ENCODE assay signal across 8 cellular contexts in genomic region chr5:140357731-140358093, GRCh38. TPM values are rescaled to one million over a fixed set of nuclear protein-coding genes. Genes with fewer than 3 reads are reported as not detected.
DNase-seq lines count a peak whose midpoint lies in the region; ATAC-seq and TF ChIP-seq lines count a peak whose summit lies in the region.

No MANE protein-coding gene starts in this region.

- no peak overlapping the region for H3K23ac ChIP-seq in mesenchymal stem cell (ENCODE audit: low read length in 2 of 2)

- no peak overlapping the region for H2BK12ac ChIP-seq in mesenchymal stem cell (ENCODE audit: low read length in 2 of 2)

- H3K4me1 Mint-ChIP-seq in CD8-positive, alpha-beta memory T cell, result peaks cover 9 to 10% (median 10%) of the 10 kb centered on the region in 3 donors
- H3K4me1 Mint-ChIP-seq in activated CD4-positive, alpha-beta memory T cell treated with anti-CD3 and anti-CD28 coated beads for 36 hours (ENCODE audit: low read depth), result peaks cover 14% of the 10 kb centered on the region

- H3K36me3 ChIP-seq in CD8-positive, alpha-beta memory T cell (ENCODE audit: insufficient read depth, low read length), result no peaks in the 10 kb centered on the region
- H3K36me3 ChIP-seq in mesenchymal stem cell (ENCODE audit: control insufficient read depth in 1 of 2, insufficient read depth in 2 of 2, low read depth in 1 of 2, low read length in 2 of 2), result no peaks in the 10 kb centered on the region

- H3K4ac ChIP-seq in mesenchymal stem cell (ENCODE audit: low read depth in 1 of 2, low read length in 2 of 2), result peak overlapping the region in 1 of 2 experiments; percentile 4

- H3K4me3 Mint-ChIP-seq in CD8-positive, alpha-beta memory T cell, result peak overlapping the region in 6 of 7 donors; percentile 15 to 81 (median 66)
- H3K4me3 Mint-ChIP-seq in activated CD4-positive, alpha-beta memory T cell treated with anti-CD3 and anti-CD28 coated beads for 36 hours, result peak overlapping the region; percentile 66

- no peaks in the 10 kb centered on the region for H3K4me1 ChIP-seq in CD8-positive, alpha-beta memory T cell (ENCODE audit: insufficient read depth, low read length)
- peaks cover 5% of the 10 kb centered on the region for H3K4me1 ChIP-seq in mesenchymal stem cell (ENCODE audit: control insufficient read depth, insufficient read depth, low read depth, low read length)

- peak; percentile 53 to 77 (median 58) for DNase-seq in CD8-positive, alpha-beta memory T cell
- DNase-seq in NCI-H748 (lab: John Stamatoyannopoulos, UW; ENCODE audit: unreplicated experiment) (peak; percentile 84), dorsolateral prefrontal cortex (peak; percentile 87 to 95 (median 91)), mesenchymal stem cell (peak; percentile 88)
- DNase-seq in activated CD4-positive, alpha-beta memory T cell treated with anti-CD3 and anti-CD28 coated beads for 36 hours, result peak; percentile 89
- DNase-seq in stimulated activated CD8-positive, alpha-beta memory T cell treated with anti-CD3 and anti-CD28 coated beads, Interleukin-15, amount 100 ng/mL, for 4 hours (ENCODE audit: low read depth in 2 of 2), result peak; percentile 35 to 45

- H3K27ac ChIP-seq in CD8-positive, alpha-beta memory T cell (ENCODE audit: low read depth, low read length), result no peak overlapping the region
- peak overlapping the region; percentile 49 to 97 (median 88) for H3K27ac ChIP-seq in dorsolateral prefrontal cortex
- H3K27ac ChIP-seq in mesenchymal stem cell (ENCODE audit: low read length, poor library complexity, severe bottlenecking), result no peak overlapping the region

- peak overlapping the region; percentile 24 for H3K4me2 ChIP-seq in mesenchymal stem cell (ENCODE audit: low read length, poor library complexity, severe bottlenecking)

- no peak overlapping the region for H2BK5ac ChIP-seq in mesenchymal stem cell (ENCODE audit: low read depth, low read length, poor library complexity, severe bottlenecking)

- peak overlapping the region; percentile 70 for H2AFZ ChIP-seq in mesenchymal stem cell (ENCODE audit: low read depth, low read length)

- CTCF ChIA-PET in CD8-positive, alpha-beta memory T cell (lab: Charles Lee), result interaction anchor here (1.4 to 1.7 kb wide), 3 partner anchors 12 to 118 kb away, joined by 5 to 16 read pairs (median 9); partner anchors contain the start of gene HBEGF
- CTCF ChIA-PET in activated CD4-positive, alpha-beta memory T cell treated with anti-CD3 and anti-CD28 coated beads for 36 hours (lab: Charles Lee), result interaction anchor here (0.8 to 4.9 kb wide), 4 partner anchors 15 to 118 kb away, joined by 3 to 66 read pairs (median 32); no protein-coding TSS in a partner anchor

- no peaks in the 10 kb centered on the region for H3K79me1 ChIP-seq in mesenchymal stem cell (replicated peaks; ENCODE audit: low read length, poor library complexity, severe bottlenecking)

- H3K27ac Mint-ChIP-seq in CD8-positive, alpha-beta memory T cell, result peak overlapping the region in 5 of 8 donors; percentile 20 to 90 (median 72)
- H3K27ac Mint-ChIP-seq in activated CD4-positive, alpha-beta memory T cell treated with anti-CD3 and anti-CD28 coated beads for 36 hours, result no peak overlapping the region

- no peak overlapping the region for H3K18ac ChIP-seq in mesenchymal stem cell (ENCODE audit: low read depth in 1 of 2, low read length in 2 of 2)

- no peak overlapping the region for H2AK5ac ChIP-seq in mesenchymal stem cell (ENCODE audit: low read length, severe bottlenecking)

- peak; percentile 56 to 96 (median 90) for TF ChIP-seq CTCF in dorsolateral prefrontal cortex (IDR thresholded peaks at IDR 0.05 in 54 of 56, conservative IDR thresholded peaks at IDR 0.05 in 2 of 56; ENCODE audit: low read depth in 1 of 56, partially characterized antibody in 56 of 56)

- H3K9ac ChIP-seq in mesenchymal stem cell (ENCODE audit: low read length), result peak overlapping the region; percentile 74

- ATAC-seq in GM19463 (IDR thresholded peaks at IDR 0.05; ENCODE audit: unreplicated experiment), result peak; percentile 97
- ATAC-seq in HG03565 (IDR thresholded peaks at IDR 0.05; ENCODE audit: unreplicated experiment), result peak; percentile 96

- peak overlapping the region; percentile 5 for H3K4me3 ChIP-seq in CD8-positive, alpha-beta memory T cell (ENCODE audit: low read length)
- H3K4me3 ChIP-seq in dorsolateral prefrontal cortex, result peak overlapping the region; percentile 13 to 66 (median 50)
- H3K4me3 ChIP-seq in mesenchymal stem cell (ENCODE audit: insufficient read depth in 1 of 2, low read depth in 1 of 2, low read length in 2 of 2), result peak overlapping the region in 1 of 2 experiments; percentile 71

- H2BK15ac ChIP-seq in mesenchymal stem cell (ENCODE audit: low read depth, poor library complexity, severe bottlenecking), result no peak overlapping the region

- H2BK120ac ChIP-seq in mesenchymal stem cell (ENCODE audit: low read depth, low read length), result no peak overlapping the region

- no peaks in the 10 kb centered on the region for H3K36me3 Mint-ChIP-seq in CD8-positive, alpha-beta memory T cell
- no peaks in the 10 kb centered on the region for H3K36me3 Mint-ChIP-seq in activated CD4-positive, alpha-beta memory T cell treated with anti-CD3 and anti-CD28 coated beads for 36 hours

- H4K8ac ChIP-seq in mesenchymal stem cell (ENCODE audit: low read length), result no peak overlapping the region

- H3K9me3 ChIP-seq in CD8-positive, alpha-beta memory T cell (ENCODE audit: low read length), result no peaks in the 10 kb centered on the region
- no peaks in the 10 kb centered on the region for H3K9me3 ChIP-seq in mesenchymal stem cell (ENCODE audit: control insufficient read depth, low read length)

- WGBS in mesenchymal stem cell, result 2% methylated on average over 18 of the region's 18 CpGs

- intact Hi-C loops in activated CD4-positive, alpha-beta memory T cell treated with anti-CD3 and anti-CD28 coated beads for 36 hours (cut with micrococcal nuclease), result loop anchor here (1.0 to 2.0 kb wide), 3 partner anchors 43 to 117 kb away; partner anchors contain the start of gene ANKHD1
- intact Hi-C loops in dorsolateral prefrontal cortex (cut with DNase I), result no loop called here

- H4K91ac ChIP-seq in mesenchymal stem cell (ENCODE audit: low read length), result no peak overlapping the region

- H3K27me3 ChIP-seq in CD8-positive, alpha-beta memory T cell (ENCODE audit: insufficient read depth, low read length, poor library complexity, severe bottlenecking), result no peaks in the 10 kb centered on the region
- H3K27me3 ChIP-seq in dorsolateral prefrontal cortex (no peaks in the 10 kb centered on the region), mesenchymal stem cell (ENCODE audit: control insufficient read depth in 1 of 2, insufficient read depth in 1 of 2, low read length in 2 of 2) (peaks cover 0 to 3% of the 10 kb centered on the region in 2 experiments)

- POLR2A ChIA-PET in CD8-positive, alpha-beta memory T cell (lab: Charles Lee), result no interaction called here
- POLR2A ChIA-PET in activated CD4-positive, alpha-beta memory T cell treated with anti-CD3 and anti-CD28 coated beads for 36 hours (lab: Charles Lee), result no interaction called here

- H3K27me3 Mint-ChIP-seq in CD8-positive, alpha-beta memory T cell, result peaks cover 0 to 12% of the 10 kb centered on the region in 2 donors
- peaks cover 5% of the 10 kb centered on the region for H3K27me3 Mint-ChIP-seq in activated CD4-positive, alpha-beta memory T cell treated with anti-CD3 and anti-CD28 coated beads for 36 hours

- no peak overlapping the region for H3K14ac ChIP-seq in mesenchymal stem cell (ENCODE audit: low read length in 2 of 2)

- no peaks in the 10 kb centered on the region for H3K9me3 Mint-ChIP-seq in CD8-positive, alpha-beta memory T cell
- H3K9me3 Mint-ChIP-seq in activated CD4-positive, alpha-beta memory T cell treated with anti-CD3 and anti-CD28 coated beads for 36 hours, result no peaks in the 10 kb centered on the region

RNA-seq across cellular contexts. Expression of gene SLC4A9, which starts 2.3 kb away (rescaled TPM):
- not detected for total RNA-seq in CD8-positive, alpha-beta memory T cell
- not detected for polyA plus RNA-seq in CD8-positive, alpha-beta memory T cell
- total RNA-seq in activated CD4-positive, alpha-beta memory T cell treated with anti-CD3 and anti-CD28 coated beads for 36 hours, result under 1 TPM in 1 of 2 experiments, not detected in 1; 0.26 TPM
- 1 to 10 TPM in 89 of 120 experiments, under 1 TPM in 31; 0.28 to 4.5 (median 1.6) TPM for total RNA-seq in dorsolateral prefrontal cortex
- polyA plus RNA-seq in mesenchymal stem cell (2013, experiment 1 of 2), result not detected
- not detected for polyA plus RNA-seq in mesenchymal stem cell (2013, experiment 2 of 2)

RNA-seq across cellular contexts. Expression of gene HBEGF, which starts 11.3 kb away (rescaled TPM):
- 1 to 10 TPM; 2.1 TPM for total RNA-seq in CD8-positive, alpha-beta memory T cell
- not detected for polyA plus RNA-seq in CD8-positive, alpha-beta memory T cell
- total RNA-seq in activated CD4-positive, alpha-beta memory T cell treated with anti-CD3 and anti-CD28 coated beads for 36 hours, result 10 to 100 TPM; 21.5 to 23.5 TPM
- 10 to 100 TPM in 46 of 120 experiments, 1 to 10 TPM in 74; 5.3 to 27.6 (median 9.3) TPM for total RNA-seq in dorsolateral prefrontal cortex
- polyA plus RNA-seq in mesenchymal stem cell (2013, experiment 1 of 2), result 5.8 TPM
- polyA plus RNA-seq in mesenchymal stem cell (2013, experiment 2 of 2), result 5.7 TPM

RNA-seq across cellular contexts. Expression of gene ANKHD1, which starts 43.9 kb away (rescaled TPM):
- total RNA-seq in CD8-positive, alpha-beta memory T cell, result 100 to 1,000 TPM; 100 to 107 TPM
- 88.6 TPM for polyA plus RNA-seq in CD8-positive, alpha-beta memory T cell
- 100 to 1,000 TPM; 102 to 105 TPM for total RNA-seq in activated CD4-positive, alpha-beta memory T cell treated with anti-CD3 and anti-CD28 coated beads for 36 hours
- total RNA-seq in dorsolateral prefrontal cortex, result 100 to 1,000 TPM in 115 of 120 experiments, 10 to 100 TPM in 5; 85.6 to 158 (median 124) TPM
- polyA plus RNA-seq in mesenchymal stem cell (2013, experiment 1 of 2), result 32.8 TPM
- polyA plus RNA-seq in mesenchymal stem cell (2013, experiment 2 of 2), result 31.5 TPM

RNA-seq across cellular contexts. Expression of gene PFDN1, which starts 54.8 kb away (rescaled TPM):
- total RNA-seq in CD8-positive, alpha-beta memory T cell, result 10 to 100 TPM; 71.2 to 73.2 TPM
- 115 TPM for polyA plus RNA-seq in CD8-positive, alpha-beta memory T cell
- 10 to 100 TPM; 50.1 to 54.6 TPM for total RNA-seq in activated CD4-positive, alpha-beta memory T cell treated with anti-CD3 and anti-CD28 coated beads for 36 hours
- total RNA-seq in dorsolateral prefrontal cortex, result 10 to 100 TPM; 43.9 to 80.3 (median 64.1) TPM
- 289 TPM for polyA plus RNA-seq in mesenchymal stem cell (2013, experiment 1 of 2)
- polyA plus RNA-seq in mesenchymal stem cell (2013, experiment 2 of 2), result 256 TPM

Comparison
In these comparisons a context has a peak if more than half of its experiments do, and no peak if none do; other contexts are left out.
1. DNase-seq: peak in every context shown above with its lines; median percentile 91 in dorsolateral prefrontal cortex; 89 in activated CD4-positive, alpha-beta memory T cell treated with anti-CD3 and anti-CD28 coated beads for 36 hours; 88 in mesenchymal stem cell; 84 in NCI-H748; 58 in CD8-positive, alpha-beta memory T cell; 40 in stimulated activated CD8-positive, alpha-beta memory T cell treated with anti-CD3 and anti-CD28 coated beads, Interleukin-15, amount 100 ng/mL, for 4 hours.
2. H3K27ac ChIP-seq: peak in dorsolateral prefrontal cortex (59 of 59); none in CD8-positive, alpha-beta memory T cell (single experiment) and mesenchymal stem cell (single experiment).